ENCODE assay signal across 29 cellular contexts in genomic region chr5:137658324-137658723, GRCh38.
DNase-seq lines count a peak whose midpoint lies in the region; ATAC-seq, FAIRE-seq and TF ChIP-seq lines count a peak whose summit lies in the region.
"Had no signal": no experiment of that assay in that cellular context is flagged by ENCODE, and none has a peak within 500 bp of the region (broad histone marks: within the 10 kb centered on the region; RNA-seq: fewer than 3 reads in every experiment).

No MANE protein-coding gene starts in this region.

- no peak overlapping the region for H3K4me3 ChIP-seq in HepG2 (replicated peaks in 1 of 3; ENCODE audit: insufficient read depth in 1 of 3, low read depth in 2 of 3, low read length in 3 of 3)
- no peak overlapping the region for H3K4me3 ChIP-seq in right lobe of liver
- no peak overlapping the region for H3K4me3 ChIP-seq in bronchial epithelial cell (ENCODE audit: low read depth, low read length)
- H3K4me3 ChIP-seq: BLaER1, GM12878 had no signal

- H3K36me3 ChIP-seq in HepG2 (replicated peaks in 1 of 2; ENCODE audit: control insufficient read depth in 1 of 2, insufficient read depth in 2 of 2, low read length in 2 of 2): no peaks in the 10 kb centered on the region
- no peaks in the 10 kb centered on the region for H3K36me3 ChIP-seq in right lobe of liver
- no peaks in the 10 kb centered on the region for H3K36me3 ChIP-seq in bronchial epithelial cell (ENCODE audit: control insufficient read depth, insufficient read depth, low read length)
- H3K36me3 ChIP-seq: BE2C had no signal

- ATAC-seq in HepG2 (no peak), right lobe of liver (no peak), HG03139 (IDR thresholded peaks at IDR 0.05; ENCODE audit: unreplicated experiment) (no peak)
- ATAC-seq: GM12878 had no signal

- H3K9me3 ChIP-seq in HepG2 (ENCODE audit: low read length) (no peaks in the 10 kb centered on the region), right lobe of liver (no peaks in the 10 kb centered on the region)
- H3K9me3 ChIP-seq: BE2C, BLaER1 had no signal

- H3K27me3 ChIP-seq in HepG2 (ENCODE audit: control insufficient read depth in 1 of 2, insufficient read depth in 2 of 2, low read length in 2 of 2) (no peaks in the 10 kb centered on the region), right lobe of liver (no peaks in the 10 kb centered on the region), bronchial epithelial cell (ENCODE audit: control insufficient read depth, insufficient read depth, low read length) (no peaks in the 10 kb centered on the region)
- H3K27me3 ChIP-seq: BE2C, BLaER1 had no signal

- H3K9ac ChIP-seq in HepG2 (ENCODE audit: insufficient read depth, low read depth, low read length): no peak overlapping the region
- H3K9ac ChIP-seq: BLaER1 had no signal

- H3K27ac Mint-ChIP-seq in neural crest cell (ENCODE audit: unreplicated experiment): peak overlapping the region; percentile 36
- H3K27ac Mint-ChIP-seq: CD14-positive monocyte; CD4-positive, CD25-positive, alpha-beta regulatory T cell; CD8-positive, alpha-beta memory T cell had no signal

- TF ChIP-seq RAD21 in HepG2 (CRISPR knock-in tag; IDR thresholded peaks at IDR 0.05): no peak

- no peaks in the 10 kb centered on the region for H3K79me2 ChIP-seq in HepG2 (ENCODE audit: insufficient read depth, low read length)

- no peaks in the 10 kb centered on the region for H3K27me3 Mint-ChIP-seq in neural crest cell (ENCODE audit: low read depth)
- H3K27me3 Mint-ChIP-seq: CD4-positive, alpha-beta memory T cell; CD4-positive, CD25-positive, alpha-beta regulatory T cell; CD8-positive, alpha-beta memory T cell had no signal

- H3K4me1 ChIP-seq in HepG2 (ENCODE audit: insufficient read depth, low read length) (no peaks in the 10 kb centered on the region), right lobe of liver (no peaks in the 10 kb centered on the region)
- H3K4me1 ChIP-seq: BE2C, BLaER1 had no signal

- no peaks in the 10 kb centered on the region for H3K9me3 Mint-ChIP-seq in neural crest cell
- H3K9me3 Mint-ChIP-seq: CD14-positive monocyte; CD4-positive, CD25-positive, alpha-beta regulatory T cell; CD8-positive, alpha-beta memory T cell had no signal

- BruUV-seq in HepG2 (replicated peaks; lab: Mats Ljungman, UMichigan): no TSS peak

- 0% methylated on average over 1 of the region's 1 CpG for WGBS in HepG2 (ENCODE audit: low lambda C conversion rate)
- 100% methylated on average over 1 of the region's 1 CpG for WGBS in right lobe of liver (ENCODE audit: insufficient coverage, low coverage, low lambda C conversion rate, missing lambda C conversion rate)

- in situ Hi-C loops in HepG2 (cut with HindIII; ENCODE audit: extremely low pct_ligation_motif_present, low pct_unique_long_range_greater_than_20kb): no loop called here

- TF ChIP-seq CTCF in HepG2 (CRISPR knock-in tag; IDR thresholded peaks at IDR 0.05) (no peak), right lobe of liver (IDR thresholded peaks at IDR 0.05) (no peak), bronchial epithelial cell (IDR thresholded peaks at IDR 0.05; ENCODE audit: insufficient read depth, low read length, severe bottlenecking) (no peak), neural crest cell (conservative IDR thresholded peaks at IDR 0.05) (no peak)

- TF ChIP-seq EP300 in HepG2 (IDR thresholded peaks at IDR 0.05; ENCODE audit: low read depth in 2 of 2, low read length in 2 of 2) (no peak), HepG2 (CRISPR knock-in tag; IDR thresholded peaks at IDR 0.05; ENCODE audit: borderline replicate concordance) (no peak)

- DNase-seq in HepG2 (ENCODE audit: low spot score) (no peak), right lobe of liver (no peak), NCI-H526 treated with DMSO at 0.1 percent for 48 hours (lab: John Stamatoyannopoulos, UW) (peak; percentile 73), bronchial epithelial cell (ENCODE audit: low read depth) (no peak), neural crest cell (ENCODE audit: low read depth, low spot score) (no peak), nucleus accumbens (lab: John Stamatoyannopoulos, UW) (no peak)
- DNase-seq in stimulated activated CD4-positive, alpha-beta T cell treated with anti-CD3 and anti-CD28 coated beads, Interleukin-4, amount 100 ng/mL, for 4 hours: no peak
- DNase-seq: 8988T; ACHN; BE2C; C1 segment of cervical spinal cord; CD4-positive, alpha-beta memory T cell; CD4-positive, CD25-positive, alpha-beta regulatory T cell; CD8-positive, alpha-beta memory T cell; COR-L47; DMS 273 treated with DMSO at 0.1 percent for 48 hours; DMS153; DMS53; DMS79; DND-41; EL; GDM1 had no signal

- H3K4me3 Mint-ChIP-seq in neural crest cell: no peak overlapping the region
- H3K4me3 Mint-ChIP-seq: CD14-positive monocyte; CD4-positive, alpha-beta memory T cell; CD4-positive, CD25-positive, alpha-beta regulatory T cell; CD8-positive, alpha-beta memory T cell had no signal

- no peak overlapping the region for H2AFZ ChIP-seq in HepG2 (ENCODE audit: low read length)

- H3K4me1 Mint-ChIP-seq in neural crest cell: no peaks in the 10 kb centered on the region
- H3K4me1 Mint-ChIP-seq: CD14-positive monocyte had no signal

- FAIRE-seq in HepG2 (lab: Jason Lieb, UNC) (no peak), bronchial epithelial cell (lab: Jason Lieb, UNC) (peak; percentile 18)
- FAIRE-seq: A204.1, GM12878, GM12892, GM18507 had no signal

- H4K20me1 ChIP-seq in HepG2 (ENCODE audit: insufficient read depth, low read length): no peaks in the 10 kb centered on the region
- H4K20me1 ChIP-seq: BLaER1 had no signal

- intact Hi-C loops in HepG2 (cut with micrococcal nuclease; ENCODE audit: unreplicated experiment): no loop called here
- intact Hi-C loops in right lobe of liver (cut with DNase I): no loop called here

- CTCF ChIA-PET in HepG2 (lab: Yijun Ruan, JAX; ENCODE audit: low intra/inter-chr PET ratio, low total read pairs): interaction anchor here (2.8 kb wide), 1 partner anchor 84 kb away, joined by 18 read pairs; no protein-coding TSS in a partner anchor

- peaks cover 2% of the 10 kb centered on the region for H3K36me3 Mint-ChIP-seq in neural crest cell (ENCODE audit: low read depth)
- H3K36me3 Mint-ChIP-seq: CD14-positive monocyte had no signal

- no peak overlapping the region for H3K4me2 ChIP-seq in HepG2 (ENCODE audit: low read depth, low read length)
- H3K4me2 ChIP-seq: BLaER1 had no signal

- no peak overlapping the region for H3K27ac ChIP-seq in HepG2 (ENCODE audit: extremely low read length, insufficient read depth, low read length)
- no peak overlapping the region for H3K27ac ChIP-seq in right lobe of liver
- H3K27ac ChIP-seq: BLaER1 had no signal

- TF ChIP-seq POLR2A in HepG2 (IDR thresholded peaks at IDR 0.05; ENCODE audit: insufficient read depth in 1 of 2, low read depth in 2 of 2, low read length in 2 of 2) (no peak), right lobe of liver (IDR thresholded peaks at IDR 0.05) (no peak)

- POLR2A ChIA-PET in HepG2 (lab: Yijun Ruan, JAX): no interaction called here

TF ChIP-seq in HepG2, 621 proteins besides CTCF, POLR2A, EP300 and RAD21:
- no peak for TF ChIP-seq ZNF138 (CRISPR knock-in tag; IDR thresholded peaks at IDR 0.05; ENCODE audit: low read depth)
- TF ChIP-seq BHLHE40 (IDR thresholded peaks at IDR 0.05; ENCODE audit: low read length): no peak
- TF ChIP-seq ZNF629 (CRISPR knock-in tag; conservative IDR thresholded peaks at IDR 0.05): peak; percentile 55; the same call in 1 of the 2 replicates
- no peak for TF ChIP-seq HOXA9 (CRISPR knock-in tag; IDR thresholded peaks at IDR 0.05; ENCODE audit: borderline replicate concordance)
